8 cellular contexts compared by ENCODE assay signal in the genomic region with DNA sequence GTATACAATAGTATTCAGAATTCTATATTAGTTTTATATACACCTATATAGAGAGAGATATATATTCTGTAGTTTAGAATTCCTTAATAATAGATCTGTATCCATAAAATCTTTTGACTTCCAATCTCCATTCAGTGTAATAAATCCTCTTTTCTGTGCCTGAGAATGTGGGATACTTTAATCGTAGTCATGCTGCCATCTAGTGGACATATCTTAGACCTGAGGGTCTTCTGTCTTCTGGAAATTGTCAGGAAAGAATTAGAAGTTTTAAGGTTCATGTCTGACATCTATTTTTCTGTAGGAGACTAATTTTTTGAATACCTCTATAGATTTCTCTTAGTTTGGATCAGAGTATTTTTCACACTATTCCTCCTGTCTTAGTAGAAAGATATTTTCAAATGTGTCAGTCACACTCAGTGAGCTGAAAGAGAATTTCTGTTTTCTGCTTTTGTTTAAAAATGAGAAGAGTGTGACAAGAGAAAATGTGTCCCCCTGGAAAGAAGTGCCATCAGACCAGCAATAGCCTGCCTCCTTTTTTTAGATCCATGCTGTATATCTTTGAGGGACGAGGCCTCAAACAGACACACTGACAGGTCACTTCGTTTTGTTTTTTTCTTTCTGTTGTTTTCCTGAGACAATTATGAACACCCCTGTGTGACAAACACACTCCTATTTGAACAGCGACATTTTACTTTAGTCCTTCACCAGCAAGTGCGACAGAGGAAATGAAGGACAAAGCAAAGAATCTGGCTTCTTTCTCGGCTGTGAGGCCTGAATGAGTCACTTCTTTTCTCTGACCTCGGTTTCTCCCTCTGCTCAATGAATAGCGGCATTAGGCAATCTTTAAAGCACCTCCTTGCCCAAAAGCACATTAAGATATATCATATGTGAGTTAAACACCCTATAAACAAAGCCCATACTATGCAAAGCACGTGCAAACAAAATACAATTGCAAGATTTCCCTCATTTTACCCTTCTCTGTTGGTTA.
DNase-seq lines count a peak whose midpoint lies in the region; ATAC-seq and TF ChIP-seq lines count a peak whose summit lies in the region.

No MANE protein-coding gene starts in this region.

- dilution Hi-C loops in mammary epithelial cell (cut with HindIII; ENCODE audit: low sequenced_read_pairs), result no loop called here

- H3K79me2 ChIP-seq in mammary epithelial cell (ENCODE audit: insufficient read depth, low read length), result no peaks in the 10 kb centered on the region

- H3K9me3 ChIP-seq in mammary epithelial cell (replicated peaks; ENCODE audit: insufficient read depth, low read length), result no peaks in the 10 kb centered on the region
- H3K9me3 ChIP-seq in lung (ENCODE audit: control insufficient read depth in 2 of 2, insufficient read depth in 1 of 2, low read length in 1 of 2), result no peaks in the 10 kb centered on the region

- H3K27ac ChIP-seq in mammary epithelial cell (ENCODE audit: insufficient read depth, low read depth, low read length) (no peak overlapping the region), lung (ENCODE audit: low read depth in 1 of 2, low read length in 1 of 2) (no peak overlapping the region)

- DNase-seq in stimulated activated CD4-positive, alpha-beta T cell treated with anti-CD3 and anti-CD28 coated beads, Interleukin-4, amount 100 ng/mL, for 24 hours, result peak; percentile 4
- no peak for DNase-seq in stimulated activated CD4-positive, alpha-beta T cell treated with anti-CD3 and anti-CD28 coated beads, Interleukin-4, amount 100 ng/mL, for 4 hours
- peak; percentile 65 for DNase-seq in NCI-H526 treated with DMSO at 0.1 percent for 48 hours (lab: John Stamatoyannopoulos, UW)
- DNase-seq in mammary epithelial cell, result peak; percentile 37
- no peak for DNase-seq in lung (ENCODE audit: low spot score)
- DNase-seq in effector CD8-positive, alpha-beta T cell (lab: John Stamatoyannopoulos, UW), result no peak
- DNase-seq in activated CD8-positive, alpha-beta memory T cell treated with anti-CD3 and anti-CD28 coated beads for 24 hours, result no peak

- H3K36me3 ChIP-seq in mammary epithelial cell (ENCODE audit: insufficient read depth, low read length), result no peaks in the 10 kb centered on the region
- no peaks in the 10 kb centered on the region for H3K36me3 ChIP-seq in lung (ENCODE audit: control insufficient read depth in 2 of 2, insufficient read depth in 2 of 2, low read length in 2 of 2)

- H2AFZ ChIP-seq in mammary epithelial cell (ENCODE audit: low read depth, low read length), result no peak overlapping the region

- H3K4me1 ChIP-seq in mammary epithelial cell (ENCODE audit: insufficient read depth, low read length), result no peaks in the 10 kb centered on the region
- no peaks in the 10 kb centered on the region for H3K4me1 ChIP-seq in lung (ENCODE audit: control insufficient read depth in 2 of 2, insufficient read depth in 2 of 2, low read length in 2 of 2)

- H3K27me3 ChIP-seq in mammary epithelial cell (ENCODE audit: insufficient read depth, low read length) (no peaks in the 10 kb centered on the region), lung (ENCODE audit: control insufficient read depth, insufficient read depth) (peaks cover 2% of the 10 kb centered on the region)

- no TSS peak for BruUV-seq in mammary epithelial cell (replicated peaks; lab: Mats Ljungman, UMichigan)

- CTCF ChIA-PET in mammary epithelial cell (lab: Charles Lee; ENCODE audit: low non-redundant PET), result interaction anchor here (0.5 to 0.7 kb wide), 4 partner anchors 151 to 268 kb away, joined by 3 to 17 read pairs (median 5); no protein-coding TSS in a partner anchor

- no peak overlapping the region for H3K4me3 ChIP-seq in mammary epithelial cell (replicated peaks in 1 of 3; ENCODE audit: insufficient read depth in 1 of 3, low read depth in 2 of 3, low read length in 3 of 3)
- H3K4me3 ChIP-seq in lung, result no peak overlapping the region

- H3K9ac ChIP-seq in mammary epithelial cell (ENCODE audit: insufficient read depth, low read length), result no peak overlapping the region

- TF ChIP-seq CTCF in mammary epithelial cell (conservative IDR thresholded peaks at IDR 0.05 in 1 of 2, IDR thresholded peaks at IDR 0.05 in 1 of 2; ENCODE audit: extremely low read depth in 1 of 2, insufficient read depth in 1 of 2, low read depth in 1 of 2, low read length in 2 of 2) (peak; percentile 68 to 69), lung (IDR thresholded peaks at IDR 0.05; ENCODE audit: control extremely low read depth, extremely low read depth) (no peak)

- in situ Hi-C loops in mammary epithelial cell (cut with MboI; ENCODE audit: low sequenced_read_pairs in 2 of 2), result loop anchor here (5.0 to 10.0 kb wide), 2 partner anchors 92 to 154 kb away; no protein-coding TSS in a partner anchor

- intact Hi-C loops in mammary epithelial cell (cut with micrococcal nuclease), result loop anchor here (1.0 to 2.0 kb wide), 3 partner anchors 91 to 280 kb away; no protein-coding TSS in a partner anchor

- no peaks in the 10 kb centered on the region for H4K20me1 ChIP-seq in mammary epithelial cell (ENCODE audit: insufficient read depth, low read length)

- 69% methylated on average over 9 of the region's 9 CpGs for WGBS in mammary epithelial cell (ENCODE audit: low coverage, missing lambda C conversion rate)
- WGBS in lung, 2 donors, result 49 to 52% methylated on average over 9 of the region's 9 CpGs

- no peak overlapping the region for H3K4me2 ChIP-seq in mammary epithelial cell (ENCODE audit: insufficient read depth, low read depth, low read length)

- ATAC-seq in HG03460 (IDR thresholded peaks at IDR 0.05; ENCODE audit: unreplicated experiment) (peak; percentile 52), lung (ENCODE audit: insufficient read depth, low FRiP score) (peak; percentile 66)

Comparison
In these comparisons a context has a peak if more than half of its experiments do, and no peak if none do; other contexts are left out.
1. DNase-seq: peak in stimulated activated CD4-positive, alpha-beta T cell treated with anti-CD3 and anti-CD28 coated beads, Interleukin-4, amount 100 ng/mL, for 24 hours (single experiment), NCI-H526 treated with DMSO at 0.1 percent for 48 hours (single experiment) and mammary epithelial cell (single experiment); none in stimulated activated CD4-positive, alpha-beta T cell treated with anti-CD3 and anti-CD28 coated beads, Interleukin-4, amount 100 ng/mL, for 4 hours (0 of 2), lung (single experiment), effector CD8-positive, alpha-beta T cell (single experiment) and activated CD8-positive, alpha-beta memory T cell treated with anti-CD3 and anti-CD28 coated beads for 24 hours (single experiment).